Comparison of ENCODE assay signal across 1 cellular context in the genomic region with DNA sequence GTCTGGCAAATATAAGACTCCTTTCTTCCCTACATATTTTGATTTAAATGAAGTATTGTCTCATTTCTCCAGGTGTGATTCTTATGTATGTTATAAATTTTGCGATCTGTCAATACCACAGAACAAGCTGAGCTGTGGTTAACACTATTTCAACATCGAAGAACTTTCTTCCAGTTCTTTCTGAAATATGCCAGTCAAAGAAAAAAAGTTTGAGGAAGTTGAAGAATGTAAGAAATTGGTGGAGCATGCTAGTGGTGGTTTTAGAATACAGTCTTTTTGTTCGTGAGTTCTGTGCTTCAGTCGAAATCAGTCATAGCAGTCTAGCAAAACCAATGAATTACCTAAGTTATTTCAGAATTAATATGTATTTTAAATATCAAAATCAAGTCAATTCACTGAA.
TF ChIP-seq lines count a peak whose summit lies in the region.

No MANE protein-coding gene starts in this region.

TF ChIP-seq in HepG2, 621 proteins besides CTCF, POLR2A, EP300 and RAD21 (continued from another document):
- TF ChIP-seq, protein P1, sequence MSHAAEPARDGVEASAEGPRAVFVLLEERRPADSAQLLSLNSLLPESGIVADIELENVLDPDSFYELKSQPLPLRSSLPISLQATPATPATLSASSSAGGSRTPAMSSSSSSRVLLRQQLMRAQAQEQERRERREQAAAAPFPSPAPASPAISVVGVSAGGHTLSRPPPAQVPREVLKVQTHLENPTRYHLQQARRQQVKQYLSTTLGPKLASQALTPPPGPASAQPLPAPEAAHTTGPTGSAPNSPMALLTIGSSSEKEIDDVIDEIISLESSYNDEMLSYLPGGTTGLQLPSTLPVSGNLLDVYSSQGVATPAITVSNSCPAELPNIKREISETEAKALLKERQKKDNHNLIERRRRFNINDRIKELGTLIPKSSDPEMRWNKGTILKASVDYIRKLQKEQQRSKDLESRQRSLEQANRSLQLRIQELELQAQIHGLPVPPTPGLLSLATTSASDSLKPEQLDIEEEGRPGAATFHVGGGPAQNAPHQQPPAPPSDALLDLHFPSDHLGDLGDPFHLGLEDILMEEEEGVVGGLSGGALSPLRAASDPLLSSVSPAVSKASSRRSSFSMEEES (CRISPR knock-in tag; IDR thresholded peaks at IDR 0.05): no peak
- TF ChIP-seq ZSCAN31 (CRISPR knock-in tag; IDR thresholded peaks at IDR 0.05; ENCODE audit: low read depth): no peak
